Comparison of ENCODE assay signal across 12 cellular contexts in the genomic region with DNA sequence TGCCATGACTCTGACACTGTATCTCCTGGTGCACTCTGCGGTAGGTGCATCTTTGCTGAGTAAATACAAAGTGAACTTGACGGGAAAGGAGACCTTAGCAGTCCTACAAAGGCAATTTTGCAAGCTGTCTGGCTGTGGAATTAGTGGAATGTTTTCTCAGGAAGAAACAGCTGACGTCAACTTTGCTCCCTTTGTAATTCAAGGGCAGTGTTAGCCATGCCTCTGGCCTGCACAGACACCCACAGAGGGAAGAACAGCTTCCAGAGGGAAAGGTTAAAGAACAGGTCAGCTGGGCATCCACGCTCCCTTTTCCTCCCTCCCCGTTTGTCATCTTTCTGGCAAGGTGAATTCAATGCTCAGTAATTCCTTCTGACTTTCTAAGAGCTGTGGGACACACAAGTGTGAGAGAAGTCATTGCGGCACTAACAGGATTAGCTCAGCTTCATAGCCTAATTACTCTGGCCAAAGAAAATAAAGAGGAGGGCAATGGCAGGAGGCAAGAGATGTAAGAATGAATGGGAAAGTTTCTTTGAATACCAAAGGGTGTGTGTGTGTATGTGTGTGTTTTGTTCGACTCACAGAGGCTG.
A peak's percentile ranks its signal among the peaks of the same experiment; 100 is the strongest.
DNase-seq lines count a peak whose midpoint lies in the region; ATAC-seq and TF ChIP-seq lines count a peak whose summit lies in the region.
"Had no signal": no experiment of that assay in that cellular context is flagged by ENCODE, and none has a peak within 500 bp of the region (broad histone marks: within the 10 kb centered on the region; RNA-seq: fewer than 3 reads in every experiment).

No MANE protein-coding gene starts in this region.

- no peaks in the 10 kb centered on the region for H3K36me3 ChIP-seq in RWPE2 (ENCODE audit: low read depth)

- TF ChIP-seq CTCF in AG04449 (IDR thresholded peaks at IDR 0.05; ENCODE audit: insufficient read depth, low read length, missing control alignments) (no peak), RWPE2 (IDR thresholded peaks at IDR 0.05; ENCODE audit: poor library complexity, severe bottlenecking) (no peak), foreskin fibroblast (IDR thresholded peaks at IDR 0.05; ENCODE audit: low read depth, low read length) (no peak)

- H3K4me3 ChIP-seq in AG04449 (ENCODE audit: low read depth, low read length), result no peak overlapping the region
- no peak overlapping the region for H3K4me3 ChIP-seq in RWPE2 (ENCODE audit: severe bottlenecking)
- no peak overlapping the region for H3K4me3 ChIP-seq in foreskin fibroblast (ENCODE audit: low read depth in 1 of 2, low read length in 2 of 2)
- H3K4me3 ChIP-seq: skin epidermis had no signal

- POLR2A ChIA-PET in AG04449 (lab: Yijun Ruan, JAX), result no interaction called here

- DNase-seq in AG04449 (ENCODE audit: low read depth, low spot score), result peak; percentile 67
- no peak for DNase-seq in RWPE2 (ENCODE audit: low spot score)
- peak; percentile 62 to 66 for DNase-seq in foreskin fibroblast
- DNase-seq in myocyte (ENCODE audit: low read depth), result peak; percentile 55
- no peak for DNase-seq in NAMALWA (ENCODE audit: low spot score)
- no peak for DNase-seq in COR-L47 (lab: John Stamatoyannopoulos, UW)
- DNase-seq in mesenteric fat pad (ENCODE audit: low spot score), result no peak
- DNase-seq: T-helper 2 cell had no signal

- peak; percentile 50 for ATAC-seq in RWPE2 (ENCODE audit: low read depth)
- no peak for ATAC-seq in GM18907 (IDR thresholded peaks at IDR 0.05; ENCODE audit: unreplicated experiment)
- ATAC-seq: esophagus mucosa had no signal

- H3K4me1 ChIP-seq in RWPE2 (ENCODE audit: insufficient read depth, poor library complexity, severe bottlenecking), result no peaks in the 10 kb centered on the region

- H3K27me3 ChIP-seq in RWPE2 (ENCODE audit: insufficient read depth, poor library complexity, severe bottlenecking), result peaks cover 7% of the 10 kb centered on the region

- no peak overlapping the region for H3K27ac ChIP-seq in RWPE2 (ENCODE audit: poor library complexity, severe bottlenecking)
- H3K27ac ChIP-seq: HL-60, skin epidermis had no signal

- CTCF ChIA-PET in AG04449 (lab: Yijun Ruan, JAX), result no interaction called here

- no peaks in the 10 kb centered on the region for H3K9me3 ChIP-seq in RWPE2 (ENCODE audit: severe bottlenecking)

Comparison
In these comparisons a context has a peak if more than half of its experiments do, and no peak if none do; other contexts are left out.
1. DNase-seq: peak in AG04449 (single experiment), foreskin fibroblast (2 of 2) and myocyte (single experiment); none in RWPE2 (single experiment), NAMALWA (single experiment), COR-L47 (single experiment) and mesenteric fat pad (single experiment).